Comparison of ENCODE assay signal across 26 cellular contexts in genomic region chr3:78368576-78369345, GRCh38.
DNase-seq lines count a peak whose midpoint lies in the region; ATAC-seq lines count a peak whose summit lies in the region.
"Had no signal": no experiment of that assay in that cellular context is flagged by ENCODE, and none has a peak within 500 bp of the region (broad histone marks: within the 10 kb centered on the region; RNA-seq: fewer than 3 reads in every experiment).

No MANE protein-coding gene starts in this region.

- in situ Hi-C loops in HAP-1 (cut with MboI; ENCODE audit: low sequenced_read_pairs) = no loop called here

- peaks cover 83% of the 10 kb centered on the region for H3K27me3 ChIP-seq in HAP-1 (ENCODE audit: low read depth)
- H3K27me3 ChIP-seq: vagina had no signal

- no peak overlapping the region for H3K4me3 ChIP-seq in HAP-1
- H3K4me3 ChIP-seq: GM12878, GM23338, thoracic aorta, vagina had no signal

- H3K9me3 ChIP-seq in HAP-1 = no peaks in the 10 kb centered on the region
- H3K9me3 ChIP-seq: thoracic aorta, vagina had no signal

- DNase-seq in NCI-H1105 treated with DMSO at 0.1 percent for 48 hours (lab: John Stamatoyannopoulos, UW) (peak; percentile 8), NCI-H1105 (lab: John Stamatoyannopoulos, UW) (no peak), HAP-1 (ENCODE audit: low spot score in 2 of 2) (peak; percentile 65 to 98), NCI-H748 treated with DMSO at 0.1 percent for 48 hours (lab: John Stamatoyannopoulos, UW) (peak; percentile 90), putamen (ENCODE audit: low spot score) (no peak)
- DNase-seq: activated CD4-positive, alpha-beta T cell treated with anti-CD3 and anti-CD28 coated beads for 4 hours; activated CD8-positive, alpha-beta memory T cell treated with anti-CD3 and anti-CD28 coated beads for 24 hours; activated effector memory CD4-positive, alpha-beta T cell treated with anti-CD3 and anti-CD28 coated beads, Interleukin-2, amount 50 U/mL, for 16 hours; activated naive CD8-positive, alpha-beta T cell treated with anti-CD3 and anti-CD28 coated beads, Interleukin-2, amount 10 ng/mL, durations not matched to agents 7 days and 5 days; EL; HFFc6; islet precursor cell; left ventricle myocardium superior; NCI-H1436; NCI-H774; PC-3; stimulated activated CD4-positive, alpha-beta T cell treated with anti-CD3 and anti-CD28 coated beads, Interleukin-15, amount 100 ng/mL, for 24 hours; stimulated activated naive CD8-positive, alpha-beta T cell treated with anti-CD3 and anti-CD28 coated beads, Interleukin-15, Interleukin-2, amounts not matched to agents 100 U/mL and 50 U/mL, for 24 hours had no signal

- peaks cover 11% of the 10 kb centered on the region for H3K4me1 ChIP-seq in HAP-1
- H3K4me1 ChIP-seq: vagina had no signal

- ATAC-seq in esophagus mucosa (peak; percentile 90), HG03159 (IDR thresholded peaks at IDR 0.05; ENCODE audit: unreplicated experiment) (no peak), HG02623 (IDR thresholded peaks at IDR 0.05; ENCODE audit: unreplicated experiment) (no peak)
- ATAC-seq: GM12878; GM23338; left ventricle myocardium superior; PC-3; Right ventricle myocardium inferior; stimulated activated naive CD8-positive, alpha-beta T cell treated with anti-CD3 and anti-CD28 coated beads, Interleukin-15, Interleukin-2, amounts not matched to agents 100 U/mL and 50 U/mL, for 24 hours had no signal

- H3K36me3 ChIP-seq in HAP-1 (replicated peaks) = no peaks in the 10 kb centered on the region
- H3K36me3 ChIP-seq: thoracic aorta, vagina had no signal

Comparison
In these comparisons a context has a peak if more than half of its experiments do, and no peak if none do; other contexts are left out.
1. DNase-seq: peak in NCI-H1105 treated with DMSO at 0.1 percent for 48 hours (single experiment), HAP-1 (2 of 2) and NCI-H748 treated with DMSO at 0.1 percent for 48 hours (single experiment); none in NCI-H1105 (single experiment) and putamen (single experiment).